In the genomic region with DNA sequence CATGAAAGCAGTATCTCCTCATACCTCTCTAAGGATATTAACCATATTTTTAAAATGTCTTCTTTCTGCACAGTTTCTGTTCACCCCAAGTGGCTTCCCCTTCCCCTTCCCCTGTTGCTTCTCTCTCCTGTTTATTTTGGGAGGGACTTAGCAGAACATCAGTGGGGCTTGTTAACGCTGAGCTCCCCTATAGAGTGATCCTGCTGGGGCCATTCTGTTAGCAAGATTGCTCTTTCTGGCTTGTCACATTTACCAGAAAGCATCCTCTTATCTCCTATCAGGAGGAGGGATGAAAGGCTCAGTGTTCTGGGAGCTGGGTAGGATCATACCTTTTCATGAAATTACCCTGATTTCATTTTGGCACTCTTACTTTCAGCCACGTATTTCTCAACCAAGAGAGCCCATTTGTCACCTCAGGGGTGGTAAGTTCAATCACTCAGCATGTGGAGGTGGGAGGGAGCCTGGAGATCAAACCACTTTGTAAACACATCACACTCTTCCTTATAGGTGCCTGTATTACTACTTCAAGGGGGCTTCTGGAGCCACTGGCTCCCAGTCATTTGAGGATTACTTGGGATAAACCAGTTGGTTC, we compare ENCODE assay signal across 24 cellular contexts. TPM values are rescaled to one million over a fixed set of nuclear protein-coding genes. Genes with fewer than 3 reads are reported as not detected.
"Had no signal": no experiment of that assay in that cellular context is flagged by ENCODE, and none has a peak within 500 bp of the region (broad histone marks: within the 10 kb centered on the region; RNA-seq: fewer than 3 reads in every experiment).

No MANE protein-coding gene starts in this region.

- H3K27ac Mint-ChIP-seq: activated CD4-positive, alpha-beta T cell treated with anti-CD3 and anti-CD28 coated beads, Interleukin-2, amount 10 ng/mL, durations not matched to agents 7 days and 5 days; activated CD8-positive, alpha-beta T cell treated with anti-CD3 and anti-CD28 coated beads, Interleukin-2, amount 10 ng/mL, durations not matched to agents 7 days and 5 days; activated naive CD8-positive, alpha-beta T cell; activated T-helper 1 cell treated with anti-CD3 and anti-CD28 coated beads, Interleukin-12 subunit alpha, Interleukin-12 subunit beta, Interleukin-2, Interleukin-4 antibody, amounts not matched to agents 30 ng/mL and 10 ng/mL and 1 ng/mL, durations not matched to agents 14 hours and 24 hours and 36 hours; effector memory CD8-positive, alpha-beta T cell; T-helper 17 cell had no signal

- H3K9me3 Mint-ChIP-seq: activated CD4-positive, alpha-beta T cell treated with anti-CD3 and anti-CD28 coated beads, Interleukin-2, amount 10 ng/mL, durations not matched to agents 7 days and 5 days; activated T-helper 1 cell treated with anti-CD3 and anti-CD28 coated beads, Interleukin-12 subunit alpha, Interleukin-12 subunit beta, Interleukin-2, Interleukin-4 antibody, amounts not matched to agents 30 ng/mL and 10 ng/mL and 1 ng/mL, durations not matched to agents 14 hours and 24 hours and 36 hours; effector memory CD8-positive, alpha-beta T cell had no signal

- FAIRE-seq: colon had no signal

- H3K4me3 ChIP-seq: adrenal gland, ascending aorta, esophagus squamous epithelium, gastrocnemius medialis, mucosa of descending colon, sigmoid colon, upper lobe of right lung had no signal

- H3K36me3 Mint-ChIP-seq: activated naive CD8-positive, alpha-beta T cell had no signal

- H3K27ac ChIP-seq: adrenal gland, ascending aorta, esophagus squamous epithelium, gastrocnemius medialis, sigmoid colon, upper lobe of right lung had no signal

- H3K36me3 ChIP-seq: adrenal gland, ascending aorta, esophagus squamous epithelium, gastrocnemius medialis, sigmoid colon, upper lobe of right lung had no signal

- H3K27me3 ChIP-seq: adrenal gland, ascending aorta, gastrocnemius medialis, sigmoid colon, upper lobe of right lung had no signal

- DNase-seq: activated CD4-positive, alpha-beta T cell treated with anti-CD3 and anti-CD28 coated beads, Interleukin-2, amount 10 ng/mL, durations not matched to agents 7 days and 5 days; activated CD8-positive, alpha-beta T cell treated with anti-CD3 and anti-CD28 coated beads, Interleukin-2, amount 10 ng/mL, durations not matched to agents 7 days and 5 days; adrenal gland; central memory CD4-positive, alpha-beta T cell; effector memory CD8-positive, alpha-beta T cell; esophagus squamous epithelium; gastrocnemius medialis; hypothalamus; islet precursor cell; left cardiac atrium; mucosa of descending colon; sigmoid colon; stimulated activated CD4-positive, alpha-beta T cell treated with anti-CD3 and anti-CD28 coated beads, Interleukin-2, amount 100 ng/mL, for 48 hours; stimulated activated CD8-positive, alpha-beta memory T cell treated with anti-CD3 and anti-CD28 coated beads, Interleukin-4, amount 100 ng/mL, for 48 hours; stimulated activated naive CD4-positive, alpha-beta T cell; SW 1271; T-helper 17 cell; upper lobe of right lung had no signal

- H3K4me3 Mint-ChIP-seq: activated CD4-positive, alpha-beta T cell treated with anti-CD3 and anti-CD28 coated beads, Interleukin-2, amount 10 ng/mL, durations not matched to agents 7 days and 5 days; activated CD8-positive, alpha-beta T cell treated with anti-CD3 and anti-CD28 coated beads, Interleukin-2, amount 10 ng/mL, durations not matched to agents 7 days and 5 days; activated naive CD8-positive, alpha-beta T cell; activated T-helper 1 cell treated with anti-CD3 and anti-CD28 coated beads, Interleukin-12 subunit alpha, Interleukin-12 subunit beta, Interleukin-2, Interleukin-4 antibody, amounts not matched to agents 30 ng/mL and 10 ng/mL and 1 ng/mL, durations not matched to agents 14 hours and 24 hours and 36 hours; effector memory CD8-positive, alpha-beta T cell; T-helper 17 cell had no signal

- H3K4me1 ChIP-seq: adrenal gland, ascending aorta, esophagus squamous epithelium, gastrocnemius medialis, upper lobe of right lung had no signal

- ATAC-seq: activated CD4-positive, CD25-positive, alpha-beta regulatory T cell treated with anti-CD3 and anti-CD28 coated beads, Interleukin-2, amount 50 U/mL, for 24 hours; activated CD8-positive, alpha-beta T cell treated with anti-CD3 and anti-CD28 coated beads, Interleukin-2, amount 10 ng/mL, durations not matched to agents 7 days and 5 days; effector memory CD8-positive, alpha-beta T cell; gastrocnemius medialis; left cardiac atrium; mucosa of descending colon; T-helper 17 cell; upper lobe of right lung had no signal

- H3K9me3 ChIP-seq: adrenal gland, ascending aorta, esophagus squamous epithelium, gastrocnemius medialis, mucosa of descending colon, sigmoid colon, upper lobe of right lung had no signal

- H3K4me1 Mint-ChIP-seq: activated CD4-positive, alpha-beta T cell treated with anti-CD3 and anti-CD28 coated beads, Interleukin-2, amount 10 ng/mL, durations not matched to agents 7 days and 5 days; T-helper 17 cell had no signal

RNA-seq across cellular contexts. Expression of gene NXNL2, which starts 16.7 kb away (rescaled TPM):
- total RNA-seq: activated CD4-positive, alpha-beta T cell treated with anti-CD3 and anti-CD28 coated beads, Interleukin-2, amount 10 ng/mL, durations not matched to agents 7 days and 5 days; activated CD8-positive, alpha-beta T cell treated with anti-CD3 and anti-CD28 coated beads, Interleukin-2, amount 10 ng/mL, durations not matched to agents 7 days and 5 days; activated T-helper 1 cell treated with anti-CD3 and anti-CD28 coated beads, Interleukin-12 subunit alpha, Interleukin-12 subunit beta, Interleukin-2, Interleukin-4 antibody, amounts not matched to agents 30 ng/mL and 10 ng/mL and 1 ng/mL, durations not matched to agents 14 hours and 24 hours and 36 hours; ascending aorta; gastrocnemius medialis; left cardiac atrium; mucosa of descending colon; subcutaneous adipose tissue; T-helper 17 cell; upper lobe of right lung had no signal
